ENCODE assay signal across 1 cellular context in genomic region chr11:44316388-44317240, GRCh38.
TF ChIP-seq lines count a peak whose summit lies in the region.

No MANE protein-coding gene starts in this region.

TF ChIP-seq in GM23338, 12 proteins besides CTCF, POLR2A, EP300 and RAD21:
- TF ChIP-seq ZNF462 (CRISPR knock-in tag; IDR thresholded peaks at IDR 0.05) = no peak
- TF ChIP-seq EZH2 (IDR thresholded peaks at IDR 0.05; ENCODE audit: low read depth, unreplicated experiment) = peak; percentile 88
- peak; percentile 54 for TF ChIP-seq EZH2phosphoT487 (IDR thresholded peaks at IDR 0.05; ENCODE audit: unreplicated experiment)
